In genomic region chr1:148952938-148953616, GRCh38 we compare ENCODE assay signal across 8 cellular contexts.
DNase-seq lines count a peak whose midpoint lies in the region; ATAC-seq, FAIRE-seq and TF ChIP-seq lines count a peak whose summit lies in the region.
"Not testable (repeated sequence)": the region's sequence is repeated elsewhere in the genome, so short reads cannot be mapped to it uniquely, and the experiment has no call there.

No MANE protein-coding gene starts in this region.

- DNase-seq in AG10803 (ENCODE audit: low read depth): peak; percentile 15
- peak; percentile 0 for DNase-seq in HTR-8/SVneo (ENCODE audit: insufficient read length, low spot score)
- not testable (repeated sequence) for DNase-seq in RWPE2 (ENCODE audit: low spot score); lung (ENCODE audit: low spot score)
- DNase-seq in fibroblast of mammary gland (ENCODE audit: low read depth): peak; percentile 19

- H3K27me3 ChIP-seq in RWPE2 (ENCODE audit: insufficient read depth, poor library complexity, severe bottlenecking); lung (ENCODE audit: control insufficient read depth, insufficient read depth); skeletal muscle tissue (ENCODE audit: control insufficient read depth in 3 of 3, insufficient read depth in 3 of 3, low read length in 3 of 3): not testable (repeated sequence)

- peak overlapping the region; percentile 68 for H3K4me3 ChIP-seq in AG10803 (ENCODE audit: low read length)
- peak overlapping the region; percentile 18 for H3K4me3 ChIP-seq in RWPE2 (ENCODE audit: severe bottlenecking)
- peak overlapping the region; percentile 64 for H3K4me3 ChIP-seq in fibroblast of mammary gland (ENCODE audit: control insufficient read depth, low read depth, low read length)
- peak overlapping the region; percentile 48 for H3K4me3 ChIP-seq in lung
- peak overlapping the region in 2 of 3 donors; percentile 68 to 72 for H3K4me3 ChIP-seq in skeletal muscle tissue (ENCODE audit: low read length in 3 of 3)

- not testable (repeated sequence) for H3K27me3 Mint-ChIP-seq in activated naive CD4-positive, alpha-beta T cell treated with anti-CD3 and anti-CD28 coated beads, Interleukin-2, amount 50 U/mL, for 24 hours

- H3K27ac ChIP-seq in RWPE2 (ENCODE audit: poor library complexity, severe bottlenecking); skeletal muscle tissue (ENCODE audit: low read depth, low read length): not testable (repeated sequence)
- H3K27ac ChIP-seq in lung (ENCODE audit: low read depth in 1 of 2, low read length in 1 of 2): peak overlapping the region; percentile 10 to 47

- H3K36me3 ChIP-seq in RWPE2 (ENCODE audit: low read depth); lung (ENCODE audit: control insufficient read depth in 2 of 2, insufficient read depth in 2 of 2, low read length in 2 of 2); skeletal muscle tissue (ENCODE audit: control insufficient read depth in 3 of 3, insufficient read depth in 3 of 3, low read length in 3 of 3): not testable (repeated sequence)

- not testable (repeated sequence) for H3K27ac Mint-ChIP-seq in activated naive CD4-positive, alpha-beta T cell treated with anti-CD3 and anti-CD28 coated beads, Interleukin-2, amount 50 U/mL, for 24 hours

- H3K4me1 ChIP-seq in RWPE2 (ENCODE audit: insufficient read depth, poor library complexity, severe bottlenecking); lung (ENCODE audit: control insufficient read depth in 2 of 2, insufficient read depth in 2 of 2, low read length in 2 of 2); skeletal muscle tissue (ENCODE audit: control insufficient read depth in 3 of 3, insufficient read depth in 3 of 3, low read length in 3 of 3): not testable (repeated sequence)

- H3K9me3 ChIP-seq in RWPE2 (ENCODE audit: severe bottlenecking); lung (ENCODE audit: control insufficient read depth in 2 of 2, insufficient read depth in 1 of 2, low read length in 1 of 2); skeletal muscle tissue (ENCODE audit: control insufficient read depth in 3 of 3, low read length in 3 of 3): not testable (repeated sequence)

- not testable (repeated sequence) for H3K36me3 Mint-ChIP-seq in activated naive CD4-positive, alpha-beta T cell treated with anti-CD3 and anti-CD28 coated beads, Interleukin-2, amount 50 U/mL, for 24 hours

- FAIRE-seq in HTR-8/SVneo (lab: Jason Lieb, UNC): not testable (repeated sequence)

- peaks cover 14% of the 10 kb centered on the region for H3K4me1 Mint-ChIP-seq in activated naive CD4-positive, alpha-beta T cell treated with anti-CD3 and anti-CD28 coated beads, Interleukin-2, amount 50 U/mL, for 24 hours

- H3K9ac ChIP-seq in skeletal muscle tissue (ENCODE audit: low read depth in 1 of 3, low read length in 3 of 3): peak overlapping the region in 1 of 3 donors; percentile 33

- WGBS in lung, 2 donors: 7 to 9% methylated on average over 23 to 24 of the region's 28 CpGs

- not testable (repeated sequence) for H3K9me3 Mint-ChIP-seq in activated naive CD4-positive, alpha-beta T cell treated with anti-CD3 and anti-CD28 coated beads, Interleukin-2, amount 50 U/mL, for 24 hours

- peak overlapping the region; percentile 84 for H3K4me3 Mint-ChIP-seq in activated naive CD4-positive, alpha-beta T cell treated with anti-CD3 and anti-CD28 coated beads, Interleukin-2, amount 50 U/mL, for 24 hours

- ATAC-seq in GM19025 (IDR thresholded peaks at IDR 0.05; ENCODE audit: low read depth, unreplicated experiment) (peak; percentile 0), RWPE2 (ENCODE audit: low read depth) (0 out of 3 replicates have a peak, but pooled peaks have one; percentile 0)
- ATAC-seq in lung (ENCODE audit: insufficient read depth, low FRiP score): not testable (repeated sequence)

- not testable (repeated sequence) for TF ChIP-seq CTCF in AG10803 (conservative IDR thresholded peaks at IDR 0.05; ENCODE audit: low read length); RWPE2 (IDR thresholded peaks at IDR 0.05; ENCODE audit: poor library complexity, severe bottlenecking); fibroblast of mammary gland (conservative IDR thresholded peaks at IDR 0.05; ENCODE audit: control insufficient read depth, insufficient read depth, low read depth, low read length); lung (IDR thresholded peaks at IDR 0.05; ENCODE audit: control extremely low read depth, extremely low read depth)

Comparison
In these comparisons a context has a peak if more than half of its experiments do, and no peak if none do; other contexts are left out.
1. H3K4me3 ChIP-seq: peak in every context shown above with its lines; median percentile 70 in skeletal muscle tissue; 68 in AG10803; 64 in fibroblast of mammary gland; 48 in lung; 18 in RWPE2.